ENCODE assay signal across 22 cellular contexts in the genomic region with DNA sequence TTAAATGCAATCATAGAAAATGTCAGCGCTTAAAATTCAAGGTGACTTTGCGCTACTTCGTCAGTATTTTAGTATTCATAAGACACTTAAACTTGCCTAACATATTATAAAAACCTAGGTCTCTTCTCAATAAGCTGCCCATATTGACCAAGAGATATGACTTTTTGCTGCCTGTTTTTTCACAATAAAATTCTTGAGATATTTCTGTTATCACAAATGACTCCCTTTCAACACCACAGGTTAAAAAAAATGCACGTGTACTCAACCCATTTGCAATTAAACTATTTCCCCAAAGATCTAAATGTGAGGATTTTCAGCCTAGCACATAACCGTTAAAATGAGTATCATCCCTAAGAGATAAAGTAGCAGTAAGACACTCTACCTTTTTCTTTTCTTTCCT. TPM values are rescaled to one million over a fixed set of nuclear protein-coding genes. Genes with fewer than 3 reads are reported as not detected.
DNase-seq lines count a peak whose midpoint lies in the region; ATAC-seq and TF ChIP-seq lines count a peak whose summit lies in the region.
"Had no signal": no experiment of that assay in that cellular context is flagged by ENCODE, and none has a peak within 500 bp of the region (broad histone marks: within the 10 kb centered on the region; RNA-seq: fewer than 3 reads in every experiment).

No MANE protein-coding gene starts in this region.

- H3K4me3 ChIP-seq in BLaER1 treated with 17β-estradiol and CSF1 and Interleukin-3, amounts not matched to agents 10 nM and 100 nM = no peak overlapping the region
- no peak overlapping the region for H3K4me3 ChIP-seq in hepatocyte
- H3K4me3 ChIP-seq in tibial nerve = no peak overlapping the region
- H3K4me3 ChIP-seq: BLaER1, Peyer's patch had no signal

- DNase-seq in NCI-H226 (peak; percentile 63), T-helper 17 cell (no peak), hepatocyte (ENCODE audit: low spot score) (no peak), Kasumi-1 (lab: John Stamatoyannopoulos, UW) (no peak), COLO668 (lab: John Stamatoyannopoulos, UW; ENCODE audit: unreplicated experiment) (no peak), tibial nerve (ENCODE audit: low spot score in 2 of 2) (no peak)
- DNase-seq: CD4-positive, alpha-beta T cell; COR-L47; NCI-H1048; NCI-H1417; NCI-H1694; NCI-H2029 treated with DMSO at 0.1 percent for 48 hours; Peyer's patch; SIG-M5; SK-N-SH; SW 1271 had no signal

- H3K4me1 ChIP-seq in BLaER1 treated with 17β-estradiol and CSF1 and Interleukin-3, amounts not matched to agents 10 nM and 100 nM = peaks cover 6 to 86% (median 46%) of the 10 kb centered on the region in 10 experiments; a peak in 17 of 20 replicates
- H3K4me1 ChIP-seq in hepatocyte (ENCODE audit: insufficient read depth) = peaks cover 54% of the 10 kb centered on the region
- H3K4me1 ChIP-seq in tibial nerve = peaks cover 0 to 56% (median 24%) of the 10 kb centered on the region in 4 donors

- peak overlapping the region in 2 of 11 experiments; percentile 73 to 83; a peak in 1 of 22 replicates for H3K27ac ChIP-seq in BLaER1 treated with 17β-estradiol and CSF1 and Interleukin-3, amounts not matched to agents 10 nM and 100 nM
- H3K27ac ChIP-seq in hepatocyte = peak overlapping the region; percentile 55
- no peak overlapping the region for H3K27ac ChIP-seq in tibial nerve
- H3K27ac ChIP-seq: BLaER1, KMS-11, Peyer's patch had no signal

- no peaks in the 10 kb centered on the region for H3K27me3 ChIP-seq in BLaER1 treated with 17β-estradiol and CSF1 and Interleukin-3, amounts not matched to agents 10 nM and 100 nM
- H3K27me3 ChIP-seq in hepatocyte = no peaks in the 10 kb centered on the region
- no peaks in the 10 kb centered on the region for H3K27me3 ChIP-seq in tibial nerve
- H3K27me3 ChIP-seq: BLaER1, Peyer's patch had no signal

- 88% methylated on average over 5 of the region's 5 CpGs for WGBS in hepatocyte (ENCODE audit: low lambda C conversion rate, missing lambda C conversion rate)
- WGBS in tibial nerve, 2 donors = 88 to 95% methylated on average over 5 of the region's 5 CpGs

- peaks cover 80% of the 10 kb centered on the region for H3K79me2 ChIP-seq in hepatocyte

- peaks cover 0 to 80% (median 0%) of the 10 kb centered on the region in 11 experiments; a peak in 7 of 22 replicates for H4K20me1 ChIP-seq in BLaER1 treated with 17β-estradiol and CSF1 and Interleukin-3, amounts not matched to agents 10 nM and 100 nM
- H4K20me1 ChIP-seq in hepatocyte (ENCODE audit: insufficient read depth, poor library complexity, severe bottlenecking) = peaks cover 3% of the 10 kb centered on the region
- H4K20me1 ChIP-seq: BLaER1 had no signal

- ATAC-seq in T-helper 17 cell = no peak
- no peak for ATAC-seq in HG02642 (IDR thresholded peaks at IDR 0.05; ENCODE audit: poor library complexity, unreplicated experiment)
- ATAC-seq: HCT116 had no signal

- peak overlapping the region in 6 of 11 experiments; percentile 70 to 89 (median 82); a peak in 9 of 22 replicates for H3K4me2 ChIP-seq in BLaER1 treated with 17β-estradiol and CSF1 and Interleukin-3, amounts not matched to agents 10 nM and 100 nM
- H3K4me2 ChIP-seq in hepatocyte = no peak overlapping the region
- H3K4me2 ChIP-seq: KMS-11, SK-N-SH had no signal

- no peak for TF ChIP-seq EP300 in tibial nerve (IDR thresholded peaks at IDR 0.05)

- H3K4me1 Mint-ChIP-seq in T-helper 17 cell = peaks cover 58% of the 10 kb centered on the region

- H3K36me3 Mint-ChIP-seq in T-helper 17 cell (ENCODE audit: low read depth) = peaks cover 16% of the 10 kb centered on the region

- H3K27me3 Mint-ChIP-seq in T-helper 17 cell = no peaks in the 10 kb centered on the region
- H3K27me3 Mint-ChIP-seq: CD4-positive, alpha-beta T cell; IgD-negative memory B cell had no signal

- H3K9me3 ChIP-seq in BLaER1 treated with 17β-estradiol and CSF1 and Interleukin-3, amounts not matched to agents 10 nM and 100 nM (replicated peaks in 1 of 11) = no peaks in the 10 kb centered on the region
- no peaks in the 10 kb centered on the region for H3K9me3 ChIP-seq in T-helper 17 cell (ENCODE audit: control insufficient read depth, low read length, poor library complexity, severe bottlenecking)
- H3K9me3 ChIP-seq in hepatocyte (ENCODE audit: low read depth) = no peaks in the 10 kb centered on the region
- H3K9me3 ChIP-seq in tibial nerve = no peaks in the 10 kb centered on the region
- H3K9me3 ChIP-seq: BLaER1, Peyer's patch, SK-N-SH had no signal

- no peak overlapping the region for H3K4me3 Mint-ChIP-seq in T-helper 17 cell
- H3K4me3 Mint-ChIP-seq: CD4-positive, alpha-beta T cell; IgD-negative memory B cell had no signal

- TF ChIP-seq POLR2A in tibial nerve (IDR thresholded peaks at IDR 0.05) = no peak

- H3K9ac ChIP-seq in BLaER1 treated with 17β-estradiol and CSF1 and Interleukin-3, amounts not matched to agents 10 nM and 100 nM = no peak overlapping the region
- H3K9ac ChIP-seq: BLaER1, KMS-11, SK-N-SH had no signal

- H3K27ac Mint-ChIP-seq in T-helper 17 cell = peak overlapping the region; percentile 86
- H3K27ac Mint-ChIP-seq: CD4-positive, alpha-beta T cell had no signal

- H3K36me3 ChIP-seq in BLaER1 treated with 17β-estradiol and CSF1 and Interleukin-3, amounts not matched to agents 10 nM and 100 nM = peaks cover 0 to 61% (median 0%) of the 10 kb centered on the region in 11 experiments; a peak in 10 of 22 replicates
- H3K36me3 ChIP-seq in hepatocyte (replicated peaks; ENCODE audit: insufficient read depth, low read depth) = no peaks in the 10 kb centered on the region
- H3K36me3 ChIP-seq in tibial nerve = peaks cover 0 to 3% (median 0%) of the 10 kb centered on the region in 3 donors
- H3K36me3 ChIP-seq: BLaER1, Peyer's patch had no signal

- no peak for TF ChIP-seq CTCF in hepatocyte (IDR thresholded peaks at IDR 0.05; ENCODE audit: poor library complexity)
- no peak for TF ChIP-seq CTCF in tibial nerve (IDR thresholded peaks at IDR 0.05)

- no peak overlapping the region for H2AFZ ChIP-seq in hepatocyte

- H3K9me2 ChIP-seq in hepatocyte (replicated peaks; ENCODE audit: insufficient read depth) = no peaks in the 10 kb centered on the region
- H3K9me2 ChIP-seq: SK-N-SH had no signal

RNA-seq across cellular contexts. Expression of gene ATXN1, which starts 10.7 kb away (rescaled TPM):
- total RNA-seq in T-helper 17 cell (100 to 1,000 TPM; 121 to 135 TPM), hepatocyte (28.7 and 32.6 TPM in 2 replicates), tibial nerve (10 to 100 TPM; 24.9 to 48.0 (median 36.8) TPM)
- polyA plus RNA-seq in hepatocyte = 14.7 and 16.3 TPM in 2 replicates
